In genomic region chr1:43596579-43596978, GRCh38 we compare ENCODE assay signal across 34 cellular contexts.
"Had no signal": no experiment of that assay in that cellular context is flagged by ENCODE, and none has a peak within 500 bp of the region (broad histone marks: within the 10 kb centered on the region; RNA-seq: fewer than 3 reads in every experiment).

No MANE protein-coding gene starts in this region.

- H3K4me3 Mint-ChIP-seq: activated B cell treated with CpG ODN at 0.5 μM for 24 hours; activated CD4-positive, alpha-beta memory T cell treated with anti-CD3 and anti-CD28 coated beads for 36 hours; activated CD4-positive, alpha-beta T cell treated with anti-CD3 and anti-CD28 coated beads, Interleukin-2, amount 10 ng/mL, durations not matched to agents 24 days and 14 days; activated CD8-positive, alpha-beta T cell treated with anti-CD3 and anti-CD28 coated beads for 36 hours; activated naive CD4-positive, alpha-beta T cell treated with anti-CD3 and anti-CD28 coated beads, Interleukin-2, amount 10 ng/mL, durations not matched to agents 7 days and 5 days; activated naive CD4-positive, alpha-beta T cell treated with anti-CD3 and anti-CD28 coated beads, Interleukin-2, amount 50 U/mL, for 24 hours; activated naive CD8-positive, alpha-beta T cell; activated naive CD8-positive, alpha-beta T cell treated with anti-CD3 and anti-CD28 coated beads, Interleukin-2, amount 10 ng/mL, durations not matched to agents 7 days and 5 days; activated naive CD8-positive, alpha-beta T cell treated with anti-CD3 and anti-CD28 coated beads, Interleukin-2, amount 50 U/mL, for 24 hours; activated T-cell treated with anti-CD3 and anti-CD28 coated beads, Interleukin-2, amount 50 U/mL, for 4 hours; activated T-cell treated with anti-CD3 and anti-CD28 coated beads, Interleukin-2, amount 50 U/mL, for 72 hours; activated T-helper 1 cell treated with anti-CD3 and anti-CD28 coated beads, Interleukin-12 subunit alpha, Interleukin-12 subunit beta, Interleukin-2, Interleukin-4 antibody, amounts not matched to agents 30 ng/mL and 10 ng/mL and 1 ng/mL, durations not matched to agents 14 hours and 24 hours and 36 hours; brain; T-cell; T-helper 17 cell; T-helper 2 cell treated with Interferon-gamma antibody and Interleukin-4, amounts not matched to agents 5 μg/mL and 100 μg/mL, for 36 hours had no signal

- H3K9me3 ChIP-seq: ascending aorta had no signal

- H3K9me3 Mint-ChIP-seq: activated B cell treated with CpG ODN at 0.5 μM for 24 hours; activated CD4-positive, alpha-beta memory T cell treated with anti-CD3 and anti-CD28 coated beads for 36 hours; activated CD4-positive, alpha-beta T cell treated with anti-CD3 and anti-CD28 coated beads, Interleukin-2, amount 10 ng/mL, durations not matched to agents 24 days and 14 days; activated CD8-positive, alpha-beta T cell treated with anti-CD3 and anti-CD28 coated beads for 36 hours; activated naive CD4-positive, alpha-beta T cell treated with anti-CD3 and anti-CD28 coated beads, Interleukin-2, amount 10 ng/mL, durations not matched to agents 7 days and 5 days; activated naive CD4-positive, alpha-beta T cell treated with anti-CD3 and anti-CD28 coated beads, Interleukin-2, amount 50 U/mL, for 24 hours; activated naive CD8-positive, alpha-beta T cell treated with anti-CD3 and anti-CD28 coated beads, Interleukin-2, amount 10 ng/mL, durations not matched to agents 7 days and 5 days; activated naive CD8-positive, alpha-beta T cell treated with anti-CD3 and anti-CD28 coated beads, Interleukin-2, amount 50 U/mL, for 24 hours; activated T-cell treated with anti-CD3 and anti-CD28 coated beads, Interleukin-2, amount 50 U/mL, for 4 hours; activated T-cell treated with anti-CD3 and anti-CD28 coated beads, Interleukin-2, amount 50 U/mL, for 72 hours; activated T-helper 1 cell treated with anti-CD3 and anti-CD28 coated beads, Interleukin-12 subunit alpha, Interleukin-12 subunit beta, Interleukin-2, Interleukin-4 antibody, amounts not matched to agents 30 ng/mL and 10 ng/mL and 1 ng/mL, durations not matched to agents 14 hours and 24 hours and 36 hours; activated T-helper 2 cell treated with anti-CD3 and anti-CD28 coated beads, Interferon-gamma antibody, Interleukin-2, Interleukin-4, amounts not matched to agents 10 μg/mL and 5 μg/mL and 100 μg/mL, durations not matched to agents 14 hours and 24 hours and 36 hours; brain; T-cell; T-helper 2 cell treated with Interferon-gamma antibody and Interleukin-4, amounts not matched to agents 5 μg/mL and 100 μg/mL, for 36 hours had no signal

- H3K27ac ChIP-seq: ascending aorta, VCaP had no signal

- H3K27me3 Mint-ChIP-seq: activated B cell treated with CpG ODN at 0.5 μM for 24 hours; activated CD4-positive, alpha-beta memory T cell treated with anti-CD3 and anti-CD28 coated beads for 36 hours; activated CD4-positive, alpha-beta T cell treated with anti-CD3 and anti-CD28 coated beads, Interleukin-2, amount 10 ng/mL, durations not matched to agents 24 days and 14 days; activated CD8-positive, alpha-beta T cell treated with anti-CD3 and anti-CD28 coated beads for 36 hours; activated naive CD4-positive, alpha-beta T cell treated with anti-CD3 and anti-CD28 coated beads, Interleukin-2, amount 10 ng/mL, durations not matched to agents 7 days and 5 days; activated naive CD4-positive, alpha-beta T cell treated with anti-CD3 and anti-CD28 coated beads, Interleukin-2, amount 50 U/mL, for 24 hours; activated naive CD8-positive, alpha-beta T cell; activated naive CD8-positive, alpha-beta T cell treated with anti-CD3 and anti-CD28 coated beads, Interleukin-2, amount 50 U/mL, for 24 hours; brain; T-helper 17 cell had no signal

- ATAC-seq: activated naive CD8-positive, alpha-beta T cell treated with anti-CD3 and anti-CD28 coated beads, Interleukin-2, amount 50 U/mL, for 24 hours; activated T-cell treated with anti-CD3 and anti-CD28 coated beads, Interleukin-2, amount 50 U/mL, for 4 hours; T-cell; T-helper 17 cell had no signal

- H3K4me1 Mint-ChIP-seq: activated B cell treated with CpG ODN at 0.5 μM for 24 hours; activated CD4-positive, alpha-beta T cell treated with anti-CD3 and anti-CD28 coated beads, Interleukin-2, amount 10 ng/mL, durations not matched to agents 24 days and 14 days; activated naive CD4-positive, alpha-beta T cell treated with anti-CD3 and anti-CD28 coated beads, Interleukin-2, amount 10 ng/mL, durations not matched to agents 7 days and 5 days; activated naive CD4-positive, alpha-beta T cell treated with anti-CD3 and anti-CD28 coated beads, Interleukin-2, amount 50 U/mL, for 24 hours; activated naive CD8-positive, alpha-beta T cell treated with anti-CD3 and anti-CD28 coated beads, Interleukin-2, amount 10 ng/mL, durations not matched to agents 7 days and 5 days; activated naive CD8-positive, alpha-beta T cell treated with anti-CD3 and anti-CD28 coated beads, Interleukin-2, amount 50 U/mL, for 24 hours; brain; T-cell had no signal

- H3K27me3 ChIP-seq: ascending aorta had no signal

- H3K4me1 ChIP-seq: ascending aorta had no signal

- H3K36me3 Mint-ChIP-seq: activated CD4-positive, alpha-beta memory T cell treated with anti-CD3 and anti-CD28 coated beads for 36 hours; activated naive CD4-positive, alpha-beta T cell treated with anti-CD3 and anti-CD28 coated beads, Interleukin-2, amount 10 ng/mL, durations not matched to agents 7 days and 5 days; activated naive CD4-positive, alpha-beta T cell treated with anti-CD3 and anti-CD28 coated beads, Interleukin-2, amount 50 U/mL, for 24 hours; activated naive CD8-positive, alpha-beta T cell; activated naive CD8-positive, alpha-beta T cell treated with anti-CD3 and anti-CD28 coated beads, Interleukin-2, amount 10 ng/mL, durations not matched to agents 7 days and 5 days; T-cell had no signal

- H3K27ac Mint-ChIP-seq: activated B cell treated with CpG ODN at 0.5 μM for 24 hours; activated CD4-positive, alpha-beta memory T cell treated with anti-CD3 and anti-CD28 coated beads for 36 hours; activated CD4-positive, alpha-beta T cell treated with anti-CD3 and anti-CD28 coated beads, Interleukin-2, amount 10 ng/mL, durations not matched to agents 24 days and 14 days; activated CD8-positive, alpha-beta T cell treated with anti-CD3 and anti-CD28 coated beads for 36 hours; activated naive CD4-positive, alpha-beta T cell treated with anti-CD3 and anti-CD28 coated beads, Interleukin-2, amount 10 ng/mL, durations not matched to agents 7 days and 5 days; activated naive CD4-positive, alpha-beta T cell treated with anti-CD3 and anti-CD28 coated beads, Interleukin-2, amount 50 U/mL, for 24 hours; activated naive CD8-positive, alpha-beta T cell; activated naive CD8-positive, alpha-beta T cell treated with anti-CD3 and anti-CD28 coated beads, Interleukin-2, amount 10 ng/mL, durations not matched to agents 7 days and 5 days; activated naive CD8-positive, alpha-beta T cell treated with anti-CD3 and anti-CD28 coated beads, Interleukin-2, amount 50 U/mL, for 24 hours; activated T-cell treated with anti-CD3 and anti-CD28 coated beads, Interleukin-2, amount 50 U/mL, for 72 hours; activated T-helper 1 cell treated with anti-CD3 and anti-CD28 coated beads, Interleukin-12 subunit alpha, Interleukin-12 subunit beta, Interleukin-2, Interleukin-4 antibody, amounts not matched to agents 30 ng/mL and 10 ng/mL and 1 ng/mL, durations not matched to agents 14 hours and 24 hours and 36 hours; activated T-helper 2 cell treated with anti-CD3 and anti-CD28 coated beads, Interferon-gamma antibody, Interleukin-2, Interleukin-4, amounts not matched to agents 10 μg/mL and 5 μg/mL and 100 μg/mL, durations not matched to agents 14 hours and 24 hours and 36 hours; brain; T-cell; T-helper 17 cell; T-helper 2 cell treated with Interferon-gamma antibody and Interleukin-4, amounts not matched to agents 5 μg/mL and 100 μg/mL, for 36 hours had no signal

- FAIRE-seq: TTC549 had no signal

- DNase-seq: activated B cell treated with CpG ODN at 0.5 μM for 24 hours; activated CD4-positive, alpha-beta memory T cell treated with anti-CD3 and anti-CD28 coated beads for 36 hours; activated CD4-positive, alpha-beta T cell treated with anti-CD3 and anti-CD28 coated beads for 4 hours; activated CD4-positive, alpha-beta T cell treated with anti-CD3 and anti-CD28 coated beads, Interleukin-2, amount 10 ng/mL, durations not matched to agents 24 days and 14 days; activated CD4-positive, alpha-beta T cell treated with anti-CD3 and anti-CD28 coated beads, Interleukin-2, amount 50 U/mL, for 1 hour; activated CD4-positive, alpha-beta T cell treated with anti-CD3 and anti-CD28 coated beads, Interleukin-2, amount 50 U/mL, for 4 hours; activated CD4-positive, CD25-positive, alpha-beta regulatory T cell treated with anti-CD3 and anti-CD28 coated beads, Interleukin-2, amount 50 U/mL, for 72 hours; activated CD8-positive, alpha-beta memory T cell treated with anti-CD3 and anti-CD28 coated beads, Interleukin-2, amount 50 U/mL, for 4 hours; activated CD8-positive, alpha-beta T cell treated with anti-CD3 and anti-CD28 coated beads for 36 hours; activated effector memory CD4-positive, alpha-beta T cell treated with Interleukin-2 at 50 U/mL for 16 hours; activated gamma-delta T cell; activated naive CD4-positive, alpha-beta T cell treated with anti-CD3 and anti-CD28 coated beads, Interleukin-2, amount 10 ng/mL, durations not matched to agents 7 days and 5 days; activated naive CD4-positive, alpha-beta T cell treated with Interleukin-2 at 50 U/mL for 16 hours; activated naive CD8-positive, alpha-beta T cell treated with anti-CD3 and anti-CD28 coated beads, Interleukin-2, amount 10 ng/mL, durations not matched to agents 7 days and 5 days; activated naive CD8-positive, alpha-beta T cell treated with anti-CD3 and anti-CD28 coated beads, Interleukin-2, amount 50 U/mL, for 24 hours; activated T-cell treated with anti-CD3 and anti-CD28 coated beads for 4 hours; activated T-cell treated with anti-CD3 and anti-CD28 coated beads, Interleukin-2, amount 50 U/mL, for 1 hour; activated T-cell treated with anti-CD3 and anti-CD28 coated beads, Interleukin-2, amount 50 U/mL, for 4 hours; activated T-cell treated with anti-CD3 and anti-CD28 coated beads, Interleukin-2, amount 50 U/mL, for 72 hours; amygdala; anterior cingulate cortex; central memory CD4-positive, alpha-beta T cell; T-cell; T-helper 17 cell; T-helper 9 cell had no signal

- H3K4me3 ChIP-seq: ascending aorta had no signal
